ENCODE assay signal across 11 cellular contexts in the genomic region with DNA sequence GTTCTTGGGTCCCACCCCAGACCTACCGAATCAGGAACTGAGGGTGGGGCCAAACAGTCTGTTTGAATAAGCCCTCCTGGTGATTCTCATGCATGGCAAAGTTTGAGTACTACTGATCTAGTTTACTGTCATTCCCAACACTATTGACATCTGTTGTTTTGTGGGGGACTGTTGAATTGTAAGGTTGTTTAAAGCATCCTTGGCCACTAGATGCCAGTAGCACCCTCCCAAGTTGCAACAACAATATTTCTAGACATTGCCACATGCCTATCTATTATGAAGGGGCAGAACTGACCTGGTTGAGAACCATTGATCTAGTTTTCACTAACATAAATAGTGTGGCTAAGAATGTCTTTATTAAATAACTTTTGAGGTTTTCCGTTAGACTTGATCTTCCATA. TPM values are rescaled to one million over a fixed set of nuclear protein-coding genes. Genes with fewer than 3 reads are reported as not detected.
DNase-seq lines count a peak whose midpoint lies in the region; ATAC-seq and TF ChIP-seq lines count a peak whose summit lies in the region.
"Had no signal": no experiment of that assay in that cellular context is flagged by ENCODE, and none has a peak within 500 bp of the region (broad histone marks: within the 10 kb centered on the region; RNA-seq: fewer than 3 reads in every experiment).

No MANE protein-coding gene starts in this region.

- H3K4me1 ChIP-seq in HEK293 (ENCODE audit: control insufficient read depth, insufficient read depth, low read length) = no peaks in the 10 kb centered on the region
- H3K4me1 ChIP-seq: body of pancreas had no signal

- no peaks in the 10 kb centered on the region for H3K9me3 ChIP-seq in HEK293 (ENCODE audit: control insufficient read depth, insufficient read depth, low read depth, low read length)
- H3K9me3 ChIP-seq: body of pancreas had no signal

- ATAC-seq in activated naive CD8-positive, alpha-beta T cell treated with anti-CD3 and anti-CD28 coated beads, Interleukin-2, amount 50 U/mL, for 24 hours = no peak
- peak in 1 of 2 donors; percentile 40 for ATAC-seq in naive thymus-derived CD8-positive, alpha-beta T cell
- ATAC-seq in HG03108 (IDR thresholded peaks at IDR 0.05; ENCODE audit: unreplicated experiment) = no peak
- ATAC-seq: body of pancreas had no signal

- H3K27ac Mint-ChIP-seq in T-helper 2 cell treated with Interferon-gamma antibody and Interleukin-4, amounts not matched to agents 5 μg/mL and 100 μg/mL, for 36 hours = peak overlapping the region; percentile 49
- H3K27ac Mint-ChIP-seq in activated naive CD8-positive, alpha-beta T cell treated with anti-CD3 and anti-CD28 coated beads, Interleukin-2, amount 50 U/mL, for 24 hours = peak overlapping the region; percentile 82
- H3K27ac Mint-ChIP-seq in naive thymus-derived CD8-positive, alpha-beta T cell = peak overlapping the region in 8 of 10 donors; percentile 1 to 88 (median 62)
- H3K27ac Mint-ChIP-seq: activated B cell treated with CpG ODN at 0.5 μM for 24 hours had no signal

- H3K27me3 Mint-ChIP-seq in T-helper 2 cell treated with Interferon-gamma antibody and Interleukin-4, amounts not matched to agents 5 μg/mL and 100 μg/mL, for 36 hours (ENCODE audit: low read depth) = no peaks in the 10 kb centered on the region
- H3K27me3 Mint-ChIP-seq in activated naive CD8-positive, alpha-beta T cell treated with anti-CD3 and anti-CD28 coated beads, Interleukin-2, amount 50 U/mL, for 24 hours = no peaks in the 10 kb centered on the region
- no peaks in the 10 kb centered on the region for H3K27me3 Mint-ChIP-seq in naive thymus-derived CD8-positive, alpha-beta T cell
- H3K27me3 Mint-ChIP-seq: activated B cell treated with CpG ODN at 0.5 μM for 24 hours had no signal

- TF ChIP-seq CTCF in HEK293 (tag by site-specific recombination; IDR thresholded peaks at IDR 0.05) = no peak; the same call in 1 of the 2 replicates

- POLR2A ChIA-PET in HEK293 (lab: Yijun Ruan, JAX) = no interaction called here
- POLR2A ChIA-PET in naive thymus-derived CD8-positive, alpha-beta T cell (lab: Charles Lee) = no interaction called here

- no peak overlapping the region for H3K4me3 Mint-ChIP-seq in T-helper 2 cell treated with Interferon-gamma antibody and Interleukin-4, amounts not matched to agents 5 μg/mL and 100 μg/mL, for 36 hours
- H3K4me3 Mint-ChIP-seq in activated naive CD8-positive, alpha-beta T cell treated with anti-CD3 and anti-CD28 coated beads, Interleukin-2, amount 50 U/mL, for 24 hours = no peak overlapping the region
- no peak overlapping the region for H3K4me3 Mint-ChIP-seq in naive thymus-derived CD8-positive, alpha-beta T cell
- H3K4me3 Mint-ChIP-seq: activated B cell treated with CpG ODN at 0.5 μM for 24 hours had no signal

- H3K4me1 Mint-ChIP-seq in T-helper 2 cell treated with Interferon-gamma antibody and Interleukin-4, amounts not matched to agents 5 μg/mL and 100 μg/mL, for 36 hours (ENCODE audit: low read depth) = peaks cover 13% of the 10 kb centered on the region
- H3K4me1 Mint-ChIP-seq in activated naive CD8-positive, alpha-beta T cell treated with anti-CD3 and anti-CD28 coated beads, Interleukin-2, amount 50 U/mL, for 24 hours = peaks cover 37% of the 10 kb centered on the region
- peaks cover 8 to 34% (median 23%) of the 10 kb centered on the region in 4 donors for H3K4me1 Mint-ChIP-seq in naive thymus-derived CD8-positive, alpha-beta T cell

- peaks cover 65% of the 10 kb centered on the region for H3K36me3 Mint-ChIP-seq in T-helper 2 cell treated with Interferon-gamma antibody and Interleukin-4, amounts not matched to agents 5 μg/mL and 100 μg/mL, for 36 hours (ENCODE audit: low read depth)
- peaks cover 57% of the 10 kb centered on the region for H3K36me3 Mint-ChIP-seq in activated naive CD8-positive, alpha-beta T cell treated with anti-CD3 and anti-CD28 coated beads, Interleukin-2, amount 50 U/mL, for 24 hours (ENCODE audit: low read depth)
- peaks cover 0 to 92% (median 1%) of the 10 kb centered on the region in 3 donors for H3K36me3 Mint-ChIP-seq in naive thymus-derived CD8-positive, alpha-beta T cell

- CTCF ChIA-PET in HEK293 (lab: Yijun Ruan, JAX) = interaction anchor here (0.6 kb wide), 1 partner anchor 14 kb away, joined by 3 read pairs; no protein-coding TSS in a partner anchor

- no peak for DNase-seq in T-helper 2 cell treated with Interferon-gamma antibody and Interleukin-4, amounts not matched to agents 5 μg/mL and 100 μg/mL, for 36 hours (ENCODE audit: low spot score)
- no peak for DNase-seq in T-helper 2 cell
- no peak for DNase-seq in activated naive CD8-positive, alpha-beta T cell treated with anti-CD3 and anti-CD28 coated beads, Interleukin-2, amount 50 U/mL, for 24 hours
- DNase-seq in naive thymus-derived CD8-positive, alpha-beta T cell = no peak
- DNase-seq in mucosa of gallbladder (ENCODE audit: low spot score) = no peak
- DNase-seq in NCI-H1694 (lab: John Stamatoyannopoulos, UW) = no peak
- DNase-seq: activated B cell treated with CpG ODN at 0.5 μM for 24 hours, body of pancreas, NCI-H69 had no signal

- peaks cover 71 to 96% of the 10 kb centered on the region in 2 experiments for H3K36me3 ChIP-seq in HEK293 (ENCODE audit: control insufficient read depth in 2 of 2, insufficient read depth in 1 of 2, low read length in 2 of 2)

- no peaks in the 10 kb centered on the region for H3K9me3 Mint-ChIP-seq in T-helper 2 cell treated with Interferon-gamma antibody and Interleukin-4, amounts not matched to agents 5 μg/mL and 100 μg/mL, for 36 hours
- H3K9me3 Mint-ChIP-seq in activated naive CD8-positive, alpha-beta T cell treated with anti-CD3 and anti-CD28 coated beads, Interleukin-2, amount 50 U/mL, for 24 hours = no peaks in the 10 kb centered on the region
- no peaks in the 10 kb centered on the region for H3K9me3 Mint-ChIP-seq in naive thymus-derived CD8-positive, alpha-beta T cell
- H3K9me3 Mint-ChIP-seq: activated B cell treated with CpG ODN at 0.5 μM for 24 hours had no signal

- H3K4me3 ChIP-seq in HEK293 (ENCODE audit: low read depth, low read length) = no peak overlapping the region
- H3K4me3 ChIP-seq: body of pancreas had no signal

- H3K27ac ChIP-seq in HEK293 (ENCODE audit: extremely low read depth, low read depth, low read length) = no peak overlapping the region
- H3K27ac ChIP-seq: body of pancreas had no signal

TF ChIP-seq in HEK293, 187 proteins besides CTCF, POLR2A, EP300 and RAD21:
- TF ChIP-seq ZNF585B (tag by site-specific recombination; IDR thresholded peaks at IDR 0.05) = no peak
- TF ChIP-seq, protein P1, sequence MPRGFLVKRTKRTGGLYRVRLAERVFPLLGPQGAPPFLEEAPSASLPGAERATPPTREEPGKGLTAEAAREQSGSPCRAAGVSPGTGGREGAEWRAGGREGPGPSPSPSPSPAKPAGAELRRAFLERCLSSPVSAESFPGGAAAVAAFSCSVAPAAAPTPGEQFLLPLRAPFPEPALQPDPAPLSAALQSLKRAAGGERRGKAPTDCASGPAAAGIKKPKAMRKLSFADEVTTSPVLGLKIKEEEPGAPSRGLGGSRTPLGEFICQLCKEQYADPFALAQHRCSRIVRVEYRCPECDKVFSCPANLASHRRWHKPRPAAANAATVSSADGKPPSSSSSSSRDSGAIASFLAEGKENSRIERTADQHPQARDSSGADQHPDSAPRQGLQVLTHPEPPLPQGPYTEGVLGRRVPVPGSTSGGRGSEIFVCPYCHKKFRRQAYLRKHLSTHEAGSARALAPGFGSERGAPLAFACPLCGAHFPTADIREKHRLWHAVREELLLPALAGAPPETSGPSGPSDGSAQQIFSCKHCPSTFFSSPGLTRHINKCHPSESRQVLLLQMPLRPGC (tag by site-specific recombination; IDR thresholded peaks at IDR 0.05) = no peak
- no peak for TF ChIP-seq HIC1 (tag by site-specific recombination; IDR thresholded peaks at IDR 0.05)
- no peak for TF ChIP-seq ZBTB20 (tag by site-specific recombination; IDR thresholded peaks at IDR 0.05)
- TF ChIP-seq ZNF654 (tag by site-specific recombination; IDR thresholded peaks at IDR 0.05; ENCODE audit: low read depth) = peak; percentile 36
- no peak for TF ChIP-seq FEZF1 (tag by site-specific recombination; IDR thresholded peaks at IDR 0.05)
- no peak for TF ChIP-seq ZNF600 (tag by site-specific recombination; IDR thresholded peaks at IDR 0.05)
- no peak for TF ChIP-seq ZSCAN23 (tag by site-specific recombination; IDR thresholded peaks at IDR 0.05)

RNA-seq across cellular contexts. Expression of gene TAF9B, which starts 15.1 kb away (rescaled TPM):
- 10 to 100 TPM; 14.7 to 16.5 TPM for total RNA-seq in naive thymus-derived CD8-positive, alpha-beta T cell
- 10 to 100 TPM; 17.0 to 21.4 (median 19.1) TPM for polyA plus RNA-seq in naive thymus-derived CD8-positive, alpha-beta T cell
- 17.1 TPM for total RNA-seq in mucosa of gallbladder

RNA-seq across cellular contexts. Expression of gene PGK1, which starts 20.3 kb away (rescaled TPM):
- 100 to 1,000 TPM; 205 to 213 TPM for total RNA-seq in naive thymus-derived CD8-positive, alpha-beta T cell
- polyA plus RNA-seq in naive thymus-derived CD8-positive, alpha-beta T cell = 100 to 1,000 TPM; 501 to 515 (median 513) TPM
- total RNA-seq in mucosa of gallbladder = 317 TPM
